In genomic region chr22:27919222-27919942, GRCh38 we compare ENCODE assay signal across 8 cellular contexts.
DNase-seq lines count a peak whose midpoint lies in the region; ATAC-seq lines count a peak whose summit lies in the region.

Gene PITPNB (minus strand): TSS chr22:27919256. CDS start chr22:27919191, 65 bp downstream.

- peak; percentile 98 for DNase-seq in COR-L47 (lab: John Stamatoyannopoulos, UW)
- peak in 74 of 76 experiments; percentile 44 to 99 (median 94) for DNase-seq in HUDEP-2 (lab: John Stamatoyannopoulos, UW; ENCODE audit: unreplicated experiment in 76 of 76)
- DNase-seq in NOMO-1 treated with dmso at 0.1 percent for 144 hours (lab: John Stamatoyannopoulos, UW; ENCODE audit: unreplicated experiment) = peak; percentile 94
- peak; percentile 96 to 99 (median 97) for DNase-seq in activated CD8-positive, alpha-beta memory T cell treated with anti-CD3 and anti-CD28 coated beads for 48 hours (ENCODE audit: low read depth in 2 of 3, low spot score in 2 of 3)
- DNase-seq in effector memory CD8-positive, alpha-beta T cell = peak; percentile 98 to 99 (median 98)
- DNase-seq in memory B cell (ENCODE audit: low spot score in 2 of 2) = peak; percentile 98 to 99
- peak; percentile 98 for DNase-seq in stimulated activated CD8-positive, alpha-beta memory T cell treated with anti-CD3 and anti-CD28 coated beads, Interleukin-12 subunit alpha, Interleukin-12 subunit beta, amount 100 ng/mL, for 1 hour (ENCODE audit: low read depth)

- H3K36me3 Mint-ChIP-seq in effector memory CD8-positive, alpha-beta T cell (ENCODE audit: insufficient read depth) = peaks cover 32% of the 10 kb centered on the region
- peaks cover 7% of the 10 kb centered on the region for H3K36me3 Mint-ChIP-seq in memory B cell

- H3K4me1 Mint-ChIP-seq in effector memory CD8-positive, alpha-beta T cell (ENCODE audit: low read depth in 2 of 2) = peaks cover 32 to 64% of the 10 kb centered on the region in 2 donors
- H3K4me1 Mint-ChIP-seq in memory B cell = peaks cover 32% of the 10 kb centered on the region

- peak within 1 kb of the TSS; percentile 98 for H3K27ac Mint-ChIP-seq in effector memory CD8-positive, alpha-beta T cell
- peak within 1 kb of the TSS; percentile 97 for H3K27ac Mint-ChIP-seq in memory B cell

- peak; percentile 87 for ATAC-seq in GM21381 (IDR thresholded peaks at IDR 0.05; ENCODE audit: unreplicated experiment)
- ATAC-seq in effector memory CD8-positive, alpha-beta T cell (replicated peaks) = peak; percentile 80
- peak; percentile 83 for ATAC-seq in memory B cell (ENCODE audit: low read depth)

- H3K27me3 Mint-ChIP-seq in effector memory CD8-positive, alpha-beta T cell = no peaks in the 10 kb centered on the region
- no peaks in the 10 kb centered on the region for H3K27me3 Mint-ChIP-seq in memory B cell

- H3K9me3 Mint-ChIP-seq in effector memory CD8-positive, alpha-beta T cell = no peaks in the 10 kb centered on the region
- H3K9me3 Mint-ChIP-seq in memory B cell = no peaks in the 10 kb centered on the region

- peak within 1 kb of the TSS; percentile 94 to 97 for H3K4me3 Mint-ChIP-seq in effector memory CD8-positive, alpha-beta T cell
- H3K4me3 Mint-ChIP-seq in memory B cell = peak within 1 kb of the TSS; percentile 97

Comparison
In these comparisons a context has a peak if more than half of its experiments do, and no peak if none do; other contexts are left out.
1. Peak in every context shown above with its lines: DNase-seq and ATAC-seq.